In genomic region chr5:14958196-14958595, GRCh38 we compare ENCODE assay signal across 1 cellular context.
TF ChIP-seq lines count a peak whose summit lies in the region.

No MANE protein-coding gene starts in this region.

TF ChIP-seq in HEK293, 187 proteins besides CTCF, POLR2A, EP300 and RAD21 (continued from another document):
- TF ChIP-seq PBX3 (CRISPR knock-in tag; IDR thresholded peaks at IDR 0.05) (no peak), ZNF335 (tag by site-specific recombination; conservative IDR thresholded peaks at IDR 0.05) (no peak), ZNF184 (tag by site-specific recombination; IDR thresholded peaks at IDR 0.05) (no peak), ZFHX2 (tag by site-specific recombination; conservative IDR thresholded peaks at IDR 0.05) (0 out of 2 replicates have a peak, but pooled peaks have one; percentile 24), ZNF169 (tag by site-specific recombination; IDR thresholded peaks at IDR 0.05) (no peak)
